18 cellular contexts compared by ENCODE assay signal in the genomic region with DNA sequence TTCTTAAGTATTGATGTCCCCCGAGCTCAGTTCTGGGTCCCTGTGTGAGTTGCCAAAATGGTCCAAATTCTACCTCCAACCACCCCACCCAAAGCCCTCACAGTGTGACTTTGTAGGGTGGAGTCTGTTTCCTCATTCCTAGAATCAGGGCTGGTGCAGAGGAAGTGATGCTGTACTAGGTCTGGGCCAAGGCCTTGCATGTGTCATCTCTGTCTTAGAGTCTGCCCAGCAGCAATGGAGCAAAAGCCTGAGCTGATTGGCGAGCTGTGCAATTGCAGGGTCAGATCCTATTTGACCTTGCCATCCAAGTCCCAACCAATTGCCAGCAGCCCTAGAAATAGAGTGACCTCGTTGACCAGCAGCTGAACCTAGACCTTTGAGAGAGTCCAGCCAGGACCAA.
DNase-seq lines count a peak whose midpoint lies in the region; ATAC-seq and TF ChIP-seq lines count a peak whose summit lies in the region.
"Had no signal": no experiment of that assay in that cellular context is flagged by ENCODE, and none has a peak within 500 bp of the region (broad histone marks: within the 10 kb centered on the region; RNA-seq: fewer than 3 reads in every experiment).

No MANE protein-coding gene starts in this region.

- H3K27ac ChIP-seq in testis = no peak overlapping the region
- H3K27ac ChIP-seq: brain microvascular endothelial cell, right lobe of liver, transverse colon had no signal

- intact Hi-C loops in testis (cut with DNase I; ENCODE audit: low total_unique reads) = no loop called here

- H3K4me1 ChIP-seq in testis = no peaks in the 10 kb centered on the region
- H3K4me1 ChIP-seq: right lobe of liver had no signal

- peaks cover 17% of the 10 kb centered on the region for H3K27me3 Mint-ChIP-seq in activated CD8-positive, alpha-beta memory T cell treated with anti-CD3 and anti-CD28 coated beads, Interleukin-2, amount 10 ng/mL, durations not matched to agents 7 days and 5 days
- no peaks in the 10 kb centered on the region for H3K27me3 Mint-ChIP-seq in activated T-helper 17 cell treated with anti-CD3 and anti-CD28 coated beads, Interleukin-2, amount 50 U/mL, for 72 hours
- H3K27me3 Mint-ChIP-seq in stimulated activated naive B cell treated with anti-CD40 and anti-IgM and Interleukin-4, amounts not matched to agents 10 μg/mL and 1 μg/mL and 100 μg/mL, for 72 hours = peaks cover 25% of the 10 kb centered on the region in 2 donors

- TF ChIP-seq POLR2A in testis (IDR thresholded peaks at IDR 0.05) = no peak

- H3K4me3 ChIP-seq in testis = no peak overlapping the region
- H3K4me3 ChIP-seq: right lobe of liver, transverse colon had no signal

- whole genome bisulfite sequencing in testis, 2 donors = 91 to 96% methylated on average over 3 of the region's 3 CpGs

- no peak overlapping the region for H3K4me3 Mint-ChIP-seq in activated CD8-positive, alpha-beta memory T cell treated with anti-CD3 and anti-CD28 coated beads, Interleukin-2, amount 10 ng/mL, durations not matched to agents 7 days and 5 days
- no peak overlapping the region for H3K4me3 Mint-ChIP-seq in activated T-helper 17 cell treated with anti-CD3 and anti-CD28 coated beads, Interleukin-2, amount 50 U/mL, for 72 hours
- H3K4me3 Mint-ChIP-seq in stimulated activated naive B cell treated with anti-CD40 and anti-IgM and Interleukin-4, amounts not matched to agents 10 μg/mL and 1 μg/mL and 100 μg/mL, for 72 hours = no peak overlapping the region
- H3K4me3 Mint-ChIP-seq: activated naive CD4-positive, alpha-beta T cell treated with anti-CD3 and anti-CD28 coated beads, Interleukin-2, amount 50 U/mL, for 24 hours had no signal

- H3K27ac Mint-ChIP-seq in activated CD8-positive, alpha-beta memory T cell treated with anti-CD3 and anti-CD28 coated beads, Interleukin-2, amount 10 ng/mL, durations not matched to agents 7 days and 5 days = peak overlapping the region; percentile 87
- peak overlapping the region; percentile 2 for H3K27ac Mint-ChIP-seq in activated T-helper 17 cell treated with anti-CD3 and anti-CD28 coated beads, Interleukin-2, amount 50 U/mL, for 72 hours
- no peak overlapping the region for H3K27ac Mint-ChIP-seq in stimulated activated naive B cell treated with anti-CD40 and anti-IgM and Interleukin-4, amounts not matched to agents 10 μg/mL and 1 μg/mL and 100 μg/mL, for 72 hours
- H3K27ac Mint-ChIP-seq: activated naive CD4-positive, alpha-beta T cell treated with anti-CD3 and anti-CD28 coated beads, Interleukin-2, amount 50 U/mL, for 24 hours had no signal

- CTCF ChIA-PET in activated CD8-positive, alpha-beta memory T cell treated with anti-CD3 and anti-CD28 coated beads, Interleukin-2, amount 10 ng/mL, durations not matched to agents 7 days and 5 days (lab: Charles Lee) = interaction anchor here (1.0 to 3.5 kb wide), 6 partner anchors 11 to 97 kb away, joined by 3 to 14 read pairs (median 4); a partner anchor contains a TSS

- no peaks in the 10 kb centered on the region for H3K36me3 ChIP-seq in testis (ENCODE audit: low read depth, missing control alignments)
- H3K36me3 ChIP-seq: brain microvascular endothelial cell, right lobe of liver, transverse colon had no signal

- DNase-seq in activated CD8-positive, alpha-beta memory T cell treated with anti-CD3 and anti-CD28 coated beads, Interleukin-2, amount 10 ng/mL, durations not matched to agents 7 days and 5 days = peak; percentile 80
- no peak for DNase-seq in activated CD8-positive, alpha-beta memory T cell treated with anti-CD3 and anti-CD28 coated beads, Interleukin-2, amount 50 U/mL, for 4 hours
- peak; percentile 35 for DNase-seq in HT1080 (ENCODE audit: low read depth)
- DNase-seq in stimulated activated naive B cell treated with anti-CD40 and anti-IgM and Interleukin-4, amounts not matched to agents 10 μg/mL and 1 μg/mL and 100 μg/mL, for 72 hours = no peak
- no peak for DNase-seq in testis
- DNase-seq: brain microvascular endothelial cell, hippocampal formation, kidney glomerular epithelial cell, NCI-H1436 treated with DMSO at 0.1 percent for 48 hours, NCI-H446, nucleus accumbens, right lobe of liver, SK-N-SH, transverse colon had no signal

- H3K36me3 Mint-ChIP-seq in activated CD8-positive, alpha-beta memory T cell treated with anti-CD3 and anti-CD28 coated beads, Interleukin-2, amount 10 ng/mL, durations not matched to agents 7 days and 5 days = peaks cover 17% of the 10 kb centered on the region
- H3K36me3 Mint-ChIP-seq in activated T-helper 17 cell treated with anti-CD3 and anti-CD28 coated beads, Interleukin-2, amount 50 U/mL, for 72 hours (ENCODE audit: low read depth) = no peaks in the 10 kb centered on the region
- H3K36me3 Mint-ChIP-seq in stimulated activated naive B cell treated with anti-CD40 and anti-IgM and Interleukin-4, amounts not matched to agents 10 μg/mL and 1 μg/mL and 100 μg/mL, for 72 hours = no peaks in the 10 kb centered on the region
- H3K36me3 Mint-ChIP-seq: activated naive CD4-positive, alpha-beta T cell treated with anti-CD3 and anti-CD28 coated beads, Interleukin-2, amount 50 U/mL, for 24 hours had no signal

- H3K4me1 Mint-ChIP-seq in activated CD8-positive, alpha-beta memory T cell treated with anti-CD3 and anti-CD28 coated beads, Interleukin-2, amount 10 ng/mL, durations not matched to agents 7 days and 5 days = peaks cover 44% of the 10 kb centered on the region
- no peaks in the 10 kb centered on the region for H3K4me1 Mint-ChIP-seq in activated T-helper 17 cell treated with anti-CD3 and anti-CD28 coated beads, Interleukin-2, amount 50 U/mL, for 72 hours
- peaks cover 4 to 5% of the 10 kb centered on the region in 2 donors for H3K4me1 Mint-ChIP-seq in stimulated activated naive B cell treated with anti-CD40 and anti-IgM and Interleukin-4, amounts not matched to agents 10 μg/mL and 1 μg/mL and 100 μg/mL, for 72 hours
- H3K4me1 Mint-ChIP-seq: activated naive CD4-positive, alpha-beta T cell treated with anti-CD3 and anti-CD28 coated beads, Interleukin-2, amount 50 U/mL, for 24 hours had no signal

- TF ChIP-seq CTCF in testis (IDR thresholded peaks at IDR 0.05) = no peak

- ATAC-seq in activated CD8-positive, alpha-beta memory T cell treated with anti-CD3 and anti-CD28 coated beads, Interleukin-2, amount 10 ng/mL, durations not matched to agents 7 days and 5 days = peak; percentile 99
- ATAC-seq in activated T-helper 17 cell treated with anti-CD3 and anti-CD28 coated beads, Interleukin-2, amount 50 U/mL, for 72 hours (replicated peaks) = peak; percentile 89
- peak; percentile 42 to 57 for ATAC-seq in stimulated activated naive B cell treated with anti-CD40 and anti-IgM and Interleukin-4, amounts not matched to agents 10 μg/mL and 1 μg/mL and 100 μg/mL, for 72 hours (replicated peaks)
- no peak for ATAC-seq in GM18867 (IDR thresholded peaks at IDR 0.05; ENCODE audit: unreplicated experiment)
- no peak for ATAC-seq in HG02970 (IDR thresholded peaks at IDR 0.05; ENCODE audit: low FRiP score, unreplicated experiment)
- ATAC-seq: right lobe of liver had no signal

- H3K27me3 ChIP-seq in testis = no peaks in the 10 kb centered on the region
- H3K27me3 ChIP-seq: brain microvascular endothelial cell, right lobe of liver, transverse colon had no signal

- H3K9me3 Mint-ChIP-seq in activated CD8-positive, alpha-beta memory T cell treated with anti-CD3 and anti-CD28 coated beads, Interleukin-2, amount 10 ng/mL, durations not matched to agents 7 days and 5 days (ENCODE audit: low read depth) = no peaks in the 10 kb centered on the region
- no peaks in the 10 kb centered on the region for H3K9me3 Mint-ChIP-seq in activated T-helper 17 cell treated with anti-CD3 and anti-CD28 coated beads, Interleukin-2, amount 50 U/mL, for 72 hours
- peaks cover 5% of the 10 kb centered on the region in 2 donors for H3K9me3 Mint-ChIP-seq in stimulated activated naive B cell treated with anti-CD40 and anti-IgM and Interleukin-4, amounts not matched to agents 10 μg/mL and 1 μg/mL and 100 μg/mL, for 72 hours
- H3K9me3 Mint-ChIP-seq: activated naive CD4-positive, alpha-beta T cell treated with anti-CD3 and anti-CD28 coated beads, Interleukin-2, amount 50 U/mL, for 24 hours had no signal

- H3K9me3 ChIP-seq in testis = no peaks in the 10 kb centered on the region
- H3K9me3 ChIP-seq: right lobe of liver, SK-N-SH, transverse colon had no signal

Comparison
In these comparisons a context has a peak if more than half of its experiments do, and no peak if none do; other contexts are left out.
1. DNase-seq: peak in activated CD8-positive, alpha-beta memory T cell treated with anti-CD3 and anti-CD28 coated beads, Interleukin-2, amount 10 ng/mL, durations not matched to agents 7 days and 5 days (single experiment) and HT1080 (single experiment); none in activated CD8-positive, alpha-beta memory T cell treated with anti-CD3 and anti-CD28 coated beads, Interleukin-2, amount 50 U/mL, for 4 hours (single experiment), stimulated activated naive B cell treated with anti-CD40 and anti-IgM and Interleukin-4, amounts not matched to agents 10 μg/mL and 1 μg/mL and 100 μg/mL, for 72 hours (single experiment) and testis (single experiment).
2. ATAC-seq: peak in activated CD8-positive, alpha-beta memory T cell treated with anti-CD3 and anti-CD28 coated beads, Interleukin-2, amount 10 ng/mL, durations not matched to agents 7 days and 5 days (single experiment), activated T-helper 17 cell treated with anti-CD3 and anti-CD28 coated beads, Interleukin-2, amount 50 U/mL, for 72 hours (single experiment) and stimulated activated naive B cell treated with anti-CD40 and anti-IgM and Interleukin-4, amounts not matched to agents 10 μg/mL and 1 μg/mL and 100 μg/mL, for 72 hours (2 of 2); none in GM18867 (single experiment) and HG02970 (single experiment).